ENCODE assay signal across 25 cellular contexts in the genomic region with DNA sequence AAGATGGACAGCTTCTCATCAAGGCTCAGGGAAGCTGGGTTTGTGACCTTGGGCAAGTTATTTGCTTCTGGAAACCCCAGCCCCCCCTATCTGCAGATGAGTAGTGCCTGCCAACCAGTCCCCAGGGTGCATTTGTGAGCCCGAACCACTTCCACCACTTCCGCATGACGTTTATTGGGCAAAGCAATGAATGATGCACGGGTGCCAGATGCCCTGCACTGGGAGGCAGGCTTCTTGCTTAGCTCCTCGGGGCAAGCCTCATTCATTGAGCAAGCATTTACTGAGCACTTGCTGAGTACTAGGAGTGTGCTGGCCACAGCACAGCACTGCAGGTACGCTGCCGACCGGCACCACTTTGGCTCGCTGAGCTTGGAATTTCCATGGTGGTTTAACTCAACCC.
DNase-seq lines count a peak whose midpoint lies in the region; ATAC-seq and TF ChIP-seq lines count a peak whose summit lies in the region.
"Had no signal": no experiment of that assay in that cellular context is flagged by ENCODE, and none has a peak within 500 bp of the region (broad histone marks: within the 10 kb centered on the region; RNA-seq: fewer than 3 reads in every experiment).

No MANE protein-coding gene starts in this region.

- H4K20me1 ChIP-seq in PC-3 (ENCODE audit: low read length) = no peaks in the 10 kb centered on the region

- ATAC-seq in PC-3 = peak; percentile 22; the same call in 1 of the 2 replicates
- ATAC-seq in GM18873 (IDR thresholded peaks at IDR 0.05; ENCODE audit: low FRiP score, unreplicated experiment) = no peak
- ATAC-seq in HG03469 (IDR thresholded peaks at IDR 0.05; ENCODE audit: unreplicated experiment) = no peak
- ATAC-seq: A549, mucosa of descending colon had no signal

- no peak for TF ChIP-seq CTCF in HEK293 (tag by site-specific recombination; IDR thresholded peaks at IDR 0.05)
- TF ChIP-seq CTCF in PC-3 (conservative IDR thresholded peaks at IDR 0.05; ENCODE audit: low read depth, low read length) = no peak

- no peak overlapping the region for H2AFZ ChIP-seq in PC-3 (ENCODE audit: low read length)

- CTCF ChIA-PET in HEK293 (lab: Yijun Ruan, JAX) = no interaction called here
- CTCF ChIA-PET in PC-3 (lab: Charles Lee) = no interaction called here

- H3K79me2 ChIP-seq in PC-3 (ENCODE audit: low read length) = no peaks in the 10 kb centered on the region

- H3K4me1 ChIP-seq in HEK293 (ENCODE audit: control insufficient read depth, insufficient read depth, low read length) = no peaks in the 10 kb centered on the region
- H3K4me1 ChIP-seq in PC-3 (ENCODE audit: insufficient read depth, low read length) = no peaks in the 10 kb centered on the region
- H3K4me1 ChIP-seq: A549, adrenal gland, left ventricle myocardium inferior, SJCRH30 had no signal

- no peak overlapping the region for H3K4me3 ChIP-seq in HEK293 (ENCODE audit: low read depth, low read length)
- no peak overlapping the region for H3K4me3 ChIP-seq in PC-3 (ENCODE audit: low read length)
- H3K4me3 ChIP-seq: A549, adrenal gland, cardiac muscle cell, left ventricle myocardium inferior, mucosa of descending colon, SJCRH30 had no signal

- H3K9me3 ChIP-seq in HEK293 (ENCODE audit: control insufficient read depth, insufficient read depth, low read depth, low read length) (no peaks in the 10 kb centered on the region), PC-3 (ENCODE audit: low read length) (no peaks in the 10 kb centered on the region)
- H3K9me3 ChIP-seq: A549, adrenal gland, left ventricle myocardium inferior, mucosa of descending colon, SJCRH30 had no signal

- no TSS peak for BruUV-seq in PC-3 (replicated peaks; lab: Mats Ljungman, UMichigan)

- H3K27me3 ChIP-seq in PC-3 (ENCODE audit: low read length) = peaks cover 87% of the 10 kb centered on the region
- H3K27me3 ChIP-seq: cardiac muscle cell had no signal

- H3K9me2 ChIP-seq in PC-3 (replicated peaks; ENCODE audit: low read length) = no peaks in the 10 kb centered on the region

- H3K36me3 ChIP-seq in HEK293 (ENCODE audit: control insufficient read depth in 2 of 2, insufficient read depth in 1 of 2, low read length in 2 of 2) = no peaks in the 10 kb centered on the region
- H3K36me3 ChIP-seq in PC-3 (ENCODE audit: low read depth, low read length) = no peaks in the 10 kb centered on the region
- H3K36me3 ChIP-seq: adrenal gland, cardiac muscle cell, left ventricle myocardium inferior, SJCRH30 had no signal

- intact Hi-C loops in PC-3 (cut with micrococcal nuclease) = no loop called here

- no peak overlapping the region for H3K9ac ChIP-seq in PC-3 (ENCODE audit: low read length)

- POLR2A ChIA-PET in HEK293 (lab: Yijun Ruan, JAX) (no interaction called here), PC-3 (lab: Charles Lee; ENCODE audit: unreplicated experiment) (no interaction called here)

- H3K27ac ChIP-seq in HEK293 (ENCODE audit: extremely low read depth, low read depth, low read length) = no peak overlapping the region
- H3K27ac ChIP-seq in PC-3 (ENCODE audit: low read length) = no peak overlapping the region
- H3K27ac ChIP-seq: A549, adrenal gland, cardiac muscle cell, left ventricle myocardium inferior, SJCRH30 had no signal

- peak in 2 of 3 experiments; percentile 16 to 54 for DNase-seq in NCI-H1417 (lab: John Stamatoyannopoulos, UW)
- DNase-seq in NCI-H1417 treated with DMSO at 0.1 percent for 48 hours (lab: John Stamatoyannopoulos, UW) = no peak
- DNase-seq in PC-3 = peak; percentile 62
- DNase-seq in myocyte (ENCODE audit: low read depth) = peak; percentile 10
- no peak for DNase-seq in C1 segment of cervical spinal cord (lab: John Stamatoyannopoulos, UW)
- DNase-seq: activated CD4-positive, CD25-positive, alpha-beta regulatory T cell treated with anti-CD3 and anti-CD28 coated beads, Interleukin-2, amount 50 U/mL, for 72 hours; activated effector memory CD4-positive, alpha-beta T cell treated with Interleukin-2 at 50 U/mL for 16 hours; adrenal gland; CD4-positive, CD25-positive, alpha-beta regulatory T cell; effector memory CD4-positive, alpha-beta T cell; head of caudate nucleus; left ventricle myocardium inferior; mucosa of descending colon; NCI-H1694 treated with DMSO at 0.1 percent for 48 hours; NCI-H510A treated with DMSO at 0.1 percent for 48 hours; nucleus accumbens; OCI-M1; SJCRH30; stimulated activated CD4-positive, alpha-beta T cell treated with anti-CD3 and anti-CD28 coated beads, Interleukin-15, amount 100 ng/mL, for 24 hours; stimulated activated naive CD4-positive, alpha-beta T cell treated with Interleukin-2 at 50 U/mL for 16 hours had no signal

- no peak overlapping the region for H3K4me2 ChIP-seq in PC-3 (ENCODE audit: low read length)
- H3K4me2 ChIP-seq: A549 had no signal

- no peaks in the 10 kb centered on the region for H3F3A ChIP-seq in PC-3 (ENCODE audit: low read length, unreplicated experiment)

TF ChIP-seq in HEK293, 187 proteins besides CTCF, POLR2A, EP300 and RAD21:
- TF ChIP-seq ZNF449 (tag by site-specific recombination; IDR thresholded peaks at IDR 0.05) = peak; percentile 47; the same call in 1 of the 2 replicates
- TF ChIP-seq PRDM10 (tag by site-specific recombination; IDR thresholded peaks at IDR 0.05) = peak; percentile 55
- TF ChIP-seq ZNF19 (tag by site-specific recombination; IDR thresholded peaks at IDR 0.05; ENCODE audit: low read depth) = no peak

Comparison
In these comparisons a context has a peak if more than half of its experiments do, and no peak if none do; other contexts are left out.
1. DNase-seq: peak in NCI-H1417 (2 of 3), PC-3 (single experiment) and myocyte (single experiment); none in NCI-H1417 treated with DMSO at 0.1 percent for 48 hours (single experiment) and C1 segment of cervical spinal cord (0 of 14).